In genomic region chr9:91424403-91425176, GRCh38 we compare ENCODE assay signal across 8 cellular contexts. TPM values are rescaled to one million over a fixed set of nuclear protein-coding genes. Genes with fewer than 3 reads are reported as not detected.
DNase-seq lines count a peak whose midpoint lies in the region; ATAC-seq and TF ChIP-seq lines count a peak whose summit lies in the region.

No MANE protein-coding gene starts in this region.

- no peaks in the 10 kb centered on the region for H3K9me2 ChIP-seq in GM23338 (ENCODE audit: insufficient read depth)

- H3K36me3 ChIP-seq in GM23338 (ENCODE audit: insufficient read depth) (no peaks in the 10 kb centered on the region), lung (ENCODE audit: control insufficient read depth in 2 of 2, insufficient read depth in 2 of 2, low read length in 2 of 2) (no peaks in the 10 kb centered on the region)
- H3K36me3 ChIP-seq in effector memory CD4-positive, alpha-beta T cell (ENCODE audit: control insufficient read depth, insufficient read depth, low read length), result no peaks in the 10 kb centered on the region

- 1 to 2% methylated on average over 62 to 67 of the region's 67 CpGs for WGBS in lung, 2 donors

- DNase-seq in DMS 273 treated with DMSO at 0.1 percent for 48 hours (lab: John Stamatoyannopoulos, UW) (peak; percentile 35), GM23338 (ENCODE audit: low spot score) (peak; percentile 69), NCI-H2171 treated with DMSO at 0.1 percent for 48 hours (lab: John Stamatoyannopoulos, UW) (peak; percentile 67), lung (ENCODE audit: low spot score) (peak; percentile 90)
- peak; percentile 81 for DNase-seq in activated CD8-positive, alpha-beta T cell treated with anti-CD3 and anti-CD28 coated beads, Interleukin-2, amount 10 ng/mL, durations not matched to agents 7 days and 5 days
- DNase-seq in effector memory CD4-positive, alpha-beta T cell, result peak; percentile 15 to 55 (median 54)
- peak; percentile 28 to 62 (median 38) for DNase-seq in stimulated activated CD4-positive, alpha-beta T cell treated with anti-CD3 and anti-CD28 coated beads, TNF-alpha, amount 100 ng/mL, for 4 hours (ENCODE audit: low read depth in 3 of 3)

- POLR2A ChIA-PET in activated CD8-positive, alpha-beta T cell treated with anti-CD3 and anti-CD28 coated beads, Interleukin-2, amount 10 ng/mL, durations not matched to agents 7 days and 5 days (lab: Charles Lee), result interaction anchor here (0.8 to 5.2 kb wide), 12 partner anchors 27 to 509 kb away, joined by 3 to 43 read pairs (median 3); partner anchors contain the start of gene AUH

- no peaks in the 10 kb centered on the region; the same call in 2 of the 3 replicates for H3K36me3 Mint-ChIP-seq in GM23338 (ENCODE audit: low read depth)
- H3K36me3 Mint-ChIP-seq in activated CD8-positive, alpha-beta T cell treated with anti-CD3 and anti-CD28 coated beads, Interleukin-2, amount 10 ng/mL, durations not matched to agents 7 days and 5 days (ENCODE audit: low read depth), result peaks cover 12% of the 10 kb centered on the region

- H3K27ac ChIP-seq in GM23338 (ENCODE audit: low read depth) (no peak overlapping the region), lung (ENCODE audit: low read depth in 1 of 2, low read length in 1 of 2) (peak overlapping the region; percentile 99 to 100)
- no peak overlapping the region for H3K27ac ChIP-seq in effector memory CD4-positive, alpha-beta T cell (ENCODE audit: insufficient read depth, low read length, poor library complexity, severe bottlenecking)

- peaks cover 25% of the 10 kb centered on the region for H3K79me2 ChIP-seq in GM23338 (replicated peaks; ENCODE audit: insufficient read depth)

- H3K4me1 ChIP-seq in GM23338 (ENCODE audit: insufficient read depth) (peaks cover 19% of the 10 kb centered on the region), lung (ENCODE audit: control insufficient read depth in 2 of 2, insufficient read depth in 2 of 2, low read length in 2 of 2) (peaks cover 0 to 7% of the 10 kb centered on the region in 2 donors)
- H3K4me1 ChIP-seq in effector memory CD4-positive, alpha-beta T cell (ENCODE audit: control insufficient read depth, insufficient read depth, low read length, poor library complexity, severe bottlenecking), result peaks cover 30% of the 10 kb centered on the region

- H3K4me1 Mint-ChIP-seq in GM23338, result peaks cover 28% of the 10 kb centered on the region
- H3K4me1 Mint-ChIP-seq in activated CD8-positive, alpha-beta T cell treated with anti-CD3 and anti-CD28 coated beads, Interleukin-2, amount 10 ng/mL, durations not matched to agents 7 days and 5 days (ENCODE audit: low read depth), result peaks cover 53% of the 10 kb centered on the region

- H3K4me3 Mint-ChIP-seq in GM23338, result peak overlapping the region; percentile 83
- H3K4me3 Mint-ChIP-seq in activated CD8-positive, alpha-beta T cell treated with anti-CD3 and anti-CD28 coated beads, Interleukin-2, amount 10 ng/mL, durations not matched to agents 7 days and 5 days, result peak overlapping the region; percentile 79

- peaks cover 49% of the 10 kb centered on the region for H3K27me3 Mint-ChIP-seq in GM23338 (ENCODE audit: insufficient read depth, low read depth, poor library complexity)
- H3K27me3 Mint-ChIP-seq in activated CD8-positive, alpha-beta T cell treated with anti-CD3 and anti-CD28 coated beads, Interleukin-2, amount 10 ng/mL, durations not matched to agents 7 days and 5 days (ENCODE audit: low read depth), result peaks cover 2% of the 10 kb centered on the region

- peak overlapping the region; percentile 95 for H3K4me2 ChIP-seq in GM23338

- 0 out of 2 replicates have a peak, but pooled peaks cover 7% of the 10 kb centered on the region for H3F3A ChIP-seq in GM23338 (replicated peaks; ENCODE audit: low read depth)

- peaks cover 27% of the 10 kb centered on the region for H4K20me1 ChIP-seq in GM23338 (replicated peaks; ENCODE audit: insufficient read depth)

- ATAC-seq in GM23338 (peak; percentile 21), lung (ENCODE audit: insufficient read depth, low FRiP score) (peak; percentile 70), HG03432 (IDR thresholded peaks at IDR 0.05; ENCODE audit: unreplicated experiment) (no peak)
- ATAC-seq in activated CD8-positive, alpha-beta T cell treated with anti-CD3 and anti-CD28 coated beads, Interleukin-2, amount 10 ng/mL, durations not matched to agents 7 days and 5 days, result peak; percentile 43

- H3K27me3 ChIP-seq in GM23338 (ENCODE audit: insufficient read depth), result peaks cover 53% of the 10 kb centered on the region
- H3K27me3 ChIP-seq in effector memory CD4-positive, alpha-beta T cell (replicated peaks; ENCODE audit: control insufficient read depth, insufficient read depth, low read length, poor library complexity, severe bottlenecking), result peaks cover 28% of the 10 kb centered on the region
- H3K27me3 ChIP-seq in lung (ENCODE audit: control insufficient read depth, insufficient read depth), result no peaks in the 10 kb centered on the region

- no peak overlapping the region for H3K27ac Mint-ChIP-seq in GM23338
- peak overlapping the region; percentile 80 for H3K27ac Mint-ChIP-seq in activated CD8-positive, alpha-beta T cell treated with anti-CD3 and anti-CD28 coated beads, Interleukin-2, amount 10 ng/mL, durations not matched to agents 7 days and 5 days

- H2AFZ ChIP-seq in GM23338, result peak overlapping the region; percentile 96; the same call in 1 of the 2 replicates

- CTCF ChIA-PET in activated CD8-positive, alpha-beta T cell treated with anti-CD3 and anti-CD28 coated beads, Interleukin-2, amount 10 ng/mL, durations not matched to agents 7 days and 5 days (lab: Charles Lee), result interaction anchor here (1.0 to 13.5 kb wide), 19 partner anchors 8 to 510 kb away, joined by 3 to 244 read pairs (median 6); partner anchors contain the start of gene AUH

- H3K4me3 ChIP-seq in GM23338 (peak overlapping the region; percentile 79), lung (peak overlapping the region; percentile 78)
- H3K4me3 ChIP-seq in effector memory CD4-positive, alpha-beta T cell (ENCODE audit: insufficient read depth, low read depth, low read length, poor library complexity, severe bottlenecking), result peak overlapping the region; percentile 76

- H3K9me3 ChIP-seq in effector memory CD4-positive, alpha-beta T cell (ENCODE audit: control insufficient read depth, low read length), result no peaks in the 10 kb centered on the region
- H3K9me3 ChIP-seq in lung (ENCODE audit: control insufficient read depth in 2 of 2, insufficient read depth in 1 of 2, low read length in 1 of 2), result peaks cover 0 to 1% of the 10 kb centered on the region in 2 donors

- peaks cover 5% of the 10 kb centered on the region; the same call in 1 of the 3 replicates for H3K9me3 Mint-ChIP-seq in GM23338
- H3K9me3 Mint-ChIP-seq in activated CD8-positive, alpha-beta T cell treated with anti-CD3 and anti-CD28 coated beads, Interleukin-2, amount 10 ng/mL, durations not matched to agents 7 days and 5 days (ENCODE audit: insufficient read depth), result no peaks in the 10 kb centered on the region

- no peak for TF ChIP-seq CTCF in GM23338 (conservative IDR thresholded peaks at IDR 0.05; ENCODE audit: low read depth in 2 of 2)
- TF ChIP-seq CTCF in lung (IDR thresholded peaks at IDR 0.05; ENCODE audit: control extremely low read depth, extremely low read depth), result no peak

TF ChIP-seq in GM23338, 12 proteins besides CTCF, POLR2A, EP300 and RAD21:
- TF ChIP-seq, protein P1, sequence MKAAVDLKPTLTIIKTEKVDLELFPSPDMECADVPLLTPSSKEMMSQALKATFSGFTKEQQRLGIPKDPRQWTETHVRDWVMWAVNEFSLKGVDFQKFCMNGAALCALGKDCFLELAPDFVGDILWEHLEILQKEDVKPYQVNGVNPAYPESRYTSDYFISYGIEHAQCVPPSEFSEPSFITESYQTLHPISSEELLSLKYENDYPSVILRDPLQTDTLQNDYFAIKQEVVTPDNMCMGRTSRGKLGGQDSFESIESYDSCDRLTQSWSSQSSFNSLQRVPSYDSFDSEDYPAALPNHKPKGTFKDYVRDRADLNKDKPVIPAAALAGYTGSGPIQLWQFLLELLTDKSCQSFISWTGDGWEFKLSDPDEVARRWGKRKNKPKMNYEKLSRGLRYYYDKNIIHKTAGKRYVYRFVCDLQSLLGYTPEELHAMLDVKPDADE (IDR thresholded peaks at IDR 0.05), result no peak
- TF ChIP-seq NANOG (IDR thresholded peaks at IDR 0.05; ENCODE audit: borderline replicate concordance), result no peak
TF ChIP-seq in GM23338: peak in this region for 0.

RNA-seq across cellular contexts. Expression of gene NFIL3, which starts 1.0 kb away (rescaled TPM):
- total RNA-seq in GM23338 (2014; rRNA removed; shearing (Covaris generic)), result 7.5 and 14.4 TPM in 2 replicates
- polyA plus RNA-seq in GM23338 (2016; fragmentation: Nextera tagmentation; extraction: Ambion mirVana) (3.7 and 4.1 TPM in 2 replicates), lung (10 to 100 TPM; 13.1 to 75.3 TPM)
- 10 to 100 TPM; 38.1 to 39.5 TPM for total RNA-seq in activated CD8-positive, alpha-beta T cell treated with anti-CD3 and anti-CD28 coated beads, Interleukin-2, amount 10 ng/mL, durations not matched to agents 7 days and 5 days
- 10 to 100 TPM; 37.0 to 59.9 TPM for total RNA-seq in lung

Comparison
In these comparisons a context has a peak if more than half of its experiments do, and no peak if none do; other contexts are left out.
1. DNase-seq: peak in every context shown above with its lines; median percentile 90 in lung; 81 in activated CD8-positive, alpha-beta T cell treated with anti-CD3 and anti-CD28 coated beads, Interleukin-2, amount 10 ng/mL, durations not matched to agents 7 days and 5 days; 69 in GM23338; 67 in NCI-H2171 treated with DMSO at 0.1 percent for 48 hours; 54 in effector memory CD4-positive, alpha-beta T cell; 38 in stimulated activated CD4-positive, alpha-beta T cell treated with anti-CD3 and anti-CD28 coated beads, TNF-alpha, amount 100 ng/mL, for 4 hours; 35 in DMS 273 treated with DMSO at 0.1 percent for 48 hours.
2. H3K27ac ChIP-seq: peak in lung (2 of 2); none in GM23338 (single experiment) and effector memory CD4-positive, alpha-beta T cell (single experiment).
3. Peak in every context shown above with its lines, with median percentiles within 50 percentile points of each other: H3K4me3 ChIP-seq.